8 cellular contexts compared by ENCODE assay signal in the genomic region with DNA sequence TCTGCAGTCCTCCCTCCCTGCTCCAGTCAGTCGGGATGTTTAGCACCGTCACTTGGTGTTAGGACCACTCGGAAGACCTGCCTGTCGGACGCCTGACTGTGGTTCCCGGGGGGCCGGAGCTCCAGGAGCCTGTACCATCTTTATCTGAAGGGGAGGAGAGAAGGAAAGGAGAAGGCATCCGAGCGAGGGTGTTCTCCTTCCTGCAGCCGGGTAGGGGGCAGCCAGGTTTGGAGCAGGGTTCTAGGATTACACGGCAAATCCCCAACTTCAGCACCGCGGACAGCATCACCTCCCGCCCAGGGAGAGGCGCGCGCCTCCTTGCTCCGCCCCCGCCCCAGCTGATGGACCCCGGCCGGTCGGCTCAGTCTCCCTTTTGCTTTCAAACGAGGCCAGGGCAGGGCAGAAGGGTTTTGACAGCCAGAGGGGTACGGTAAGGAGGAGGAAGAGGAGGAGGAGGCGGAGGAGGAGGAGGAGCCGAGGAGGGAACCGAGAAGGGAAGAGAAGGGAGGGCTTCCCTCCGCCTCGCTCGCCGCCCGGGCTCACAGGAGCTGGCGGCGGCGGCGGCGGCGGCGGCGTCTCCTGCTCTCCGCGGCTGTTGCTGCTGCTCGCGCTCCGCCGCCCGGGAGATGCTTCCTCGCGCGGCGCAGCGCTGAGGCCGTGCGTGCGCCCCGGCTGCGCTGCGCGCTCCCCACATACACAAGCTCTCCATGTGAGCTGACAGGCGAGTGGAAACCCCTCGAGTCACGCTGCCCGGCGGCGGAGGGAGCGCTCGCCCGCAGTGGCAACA. TPM values are rescaled to one million over a fixed set of nuclear protein-coding genes. Genes with fewer than 3 reads are reported as not detected.
A peak's percentile ranks its signal among the peaks of the same experiment; 100 is the strongest.
DNase-seq lines count a peak whose midpoint lies in the region; ATAC-seq and TF ChIP-seq lines count a peak whose summit lies in the region.

No MANE protein-coding gene starts in this region.

- no peak overlapping the region for H3K18ac ChIP-seq in trophoblast cell (ENCODE audit: low read length)

- WGBS in trophoblast cell (ENCODE audit: extremely low coverage, insufficient coverage, insufficient read length) = no CpG with 5 or more reads among the region's 68 CpGs

- H3K27me3 ChIP-seq in left ventricle myocardium inferior (ENCODE audit: low read depth) = peaks cover 60% of the 10 kb centered on the region
- peaks cover 2% of the 10 kb centered on the region for H3K27me3 ChIP-seq in trophoblast cell (ENCODE audit: insufficient read depth, low read length)

- no peak overlapping the region for H4K8ac ChIP-seq in trophoblast cell (ENCODE audit: low read depth, low read length)

- intact Hi-C loops in left ventricle myocardium inferior (cut with micrococcal nuclease) = no loop called here

- H2BK12ac ChIP-seq in trophoblast cell (ENCODE audit: low read length) = no peak overlapping the region

- no peak overlapping the region for H2BK5ac ChIP-seq in trophoblast cell (ENCODE audit: low read depth, low read length, poor library complexity)

- no peak for TF ChIP-seq CTCF in left ventricle myocardium inferior (IDR thresholded peaks at IDR 0.05; ENCODE audit: borderline replicate concordance)

- H3K9me3 ChIP-seq in left ventricle myocardium inferior (replicated peaks) (no peaks in the 10 kb centered on the region), trophoblast cell (ENCODE audit: insufficient read depth, low read depth, low read length) (no peaks in the 10 kb centered on the region)

- H3K79me1 ChIP-seq in trophoblast cell (ENCODE audit: low read length) = no peaks in the 10 kb centered on the region

- no peak overlapping the region for H2BK120ac ChIP-seq in trophoblast cell (ENCODE audit: insufficient read depth, low read length, poor library complexity)

- DNase-seq in Ammon's horn (ENCODE audit: low spot score) = peak; percentile 59
- peak; percentile 64 for DNase-seq in H4 (ENCODE audit: low spot score)
- peak; percentile 61 for DNase-seq in NCI-H510A (lab: John Stamatoyannopoulos, UW)
- peak in 51 of 56 donors; percentile 2 to 75 (median 35) for DNase-seq in amygdala (lab: John Stamatoyannopoulos, UW)
- peak; percentile 61 for DNase-seq in left ventricle myocardium inferior
- DNase-seq in trophoblast cell = peak in 1 of 2 donors; percentile 29

- peak overlapping the region; percentile 61 for H2AFZ ChIP-seq in trophoblast cell (ENCODE audit: insufficient read depth, low read length, poor library complexity)

- no peak overlapping the region for H3K14ac ChIP-seq in trophoblast cell (ENCODE audit: low read length)

- no peak overlapping the region for H3K23ac ChIP-seq in trophoblast cell (ENCODE audit: low read length)

- ATAC-seq in GM18873 (IDR thresholded peaks at IDR 0.05; ENCODE audit: low FRiP score, unreplicated experiment) (no peak), HG02870 (IDR thresholded peaks at IDR 0.05; ENCODE audit: unreplicated experiment) (no peak)

- H3K9ac ChIP-seq in trophoblast cell (ENCODE audit: low read length) = no peak overlapping the region

- H3K27ac ChIP-seq in left ventricle myocardium inferior (replicated peaks) = no peak overlapping the region
- H3K27ac ChIP-seq in trophoblast cell (ENCODE audit: low read depth, low read length) = no peak overlapping the region

- peak overlapping the region; percentile 100 for H3K4me2 ChIP-seq in trophoblast cell (ENCODE audit: low read length)

- no peak overlapping the region for H2AK5ac ChIP-seq in trophoblast cell (ENCODE audit: low read length)

- no peak overlapping the region for H3K4ac ChIP-seq in trophoblast cell (ENCODE audit: low read depth, low read length)

- no peaks in the 10 kb centered on the region for H3K79me2 ChIP-seq in trophoblast cell (ENCODE audit: control insufficient read depth, insufficient read depth, low read length, poor library complexity)

- H4K91ac ChIP-seq in trophoblast cell (ENCODE audit: low read depth, low read length) = no peak overlapping the region

- H3K4me3 ChIP-seq in left ventricle myocardium inferior = peak overlapping the region; percentile 65
- peak overlapping the region; percentile 75 for H3K4me3 ChIP-seq in trophoblast cell (ENCODE audit: low read depth, low read length)

- H3K36me3 ChIP-seq in left ventricle myocardium inferior (no peaks in the 10 kb centered on the region), trophoblast cell (ENCODE audit: control insufficient read depth in 1 of 2, insufficient read depth in 2 of 2, low read length in 2 of 2) (no peaks in the 10 kb centered on the region)

- H4K12ac ChIP-seq in trophoblast cell (ENCODE audit: low read depth, low read length) = no peak overlapping the region

- H3K4me1 ChIP-seq in left ventricle myocardium inferior (peaks cover 17% of the 10 kb centered on the region), trophoblast cell (ENCODE audit: control insufficient read depth in 1 of 2, insufficient read depth in 2 of 2, low read length in 2 of 2) (peaks cover 3 to 4% of the 10 kb centered on the region in 2 experiments)

RNA-seq across cellular contexts. Expression of a gene that starts 0.7 kb away (rescaled TPM):
- 1.7 and 2.8 TPM in 2 replicates for total RNA-seq in H4 (2014; rRNA removed; shearing (Covaris generic))
- total RNA-seq in left ventricle myocardium inferior = 0.99 TPM
- polyA plus RNA-seq in trophoblast cell (2013) = 90.7 and 93.9 TPM in 2 replicates
